8 cellular contexts compared by ENCODE assay signal in genomic region chr15:69394556-69395282, GRCh38. TPM values are rescaled to one million over a fixed set of nuclear protein-coding genes. Genes with fewer than 3 reads are reported as not detected.
DNase-seq lines count a peak whose midpoint lies in the region; ATAC-seq, FAIRE-seq and TF ChIP-seq lines count a peak whose summit lies in the region.

No MANE protein-coding gene starts in this region.

- DNase-seq in GM10248 (ENCODE audit: extremely low spot score) (peak; percentile 89), RCC 7860 (ENCODE audit: low spot score) (peak; percentile 32), fibroblast of peridontal ligament (ENCODE audit: extremely low read depth) (peak; percentile 71), neural crest cell (ENCODE audit: low read depth, low spot score) (peak; percentile 99)
- DNase-seq in activated T-cell treated with anti-CD3 and anti-CD28 coated beads, Interleukin-2, amount 50 U/mL, for 72 hours, result peak; percentile 85 to 88
- peak; percentile 76 for DNase-seq in stimulated activated naive CD4-positive, alpha-beta T cell treated with Interleukin-2 at 50 U/mL for 16 hours (lab: John Stamatoyannopoulos, UW)

- TF ChIP-seq CTCF in GM10248 (IDR thresholded peaks at IDR 0.05; ENCODE audit: control extremely low read depth, extremely low read depth, low read depth, missing control alignments) (peak; percentile 92), neural crest cell (conservative IDR thresholded peaks at IDR 0.05) (peak; percentile 93)

- POLR2A ChIA-PET in GM10248 (lab: Yijun Ruan, JAX), result interaction anchor here (0.7 kb wide), 1 partner anchor 242 kb away, joined by 4 read pairs; no protein-coding TSS in a partner anchor

- no peaks in the 10 kb centered on the region for H3K9me3 Mint-ChIP-seq in activated T-cell treated with anti-CD3 and anti-CD28 coated beads, Interleukin-2, amount 50 U/mL, for 72 hours
- H3K9me3 Mint-ChIP-seq in neural crest cell, result no peaks in the 10 kb centered on the region

- no peak overlapping the region for H3K27ac Mint-ChIP-seq in activated T-cell treated with anti-CD3 and anti-CD28 coated beads, Interleukin-2, amount 50 U/mL, for 72 hours
- H3K27ac Mint-ChIP-seq in neural crest cell (ENCODE audit: unreplicated experiment), result no peak overlapping the region

- CTCF ChIA-PET in GM10248 (lab: Yijun Ruan, JAX), result interaction anchor here (0.7 to 6.6 kb wide), 21 partner anchors 11 to 1111 kb away, joined by 3 to 50 read pairs (median 4); partner anchors contain the start of gene KIF23

- H3K4me1 Mint-ChIP-seq in activated T-cell treated with anti-CD3 and anti-CD28 coated beads, Interleukin-2, amount 50 U/mL, for 72 hours (ENCODE audit: low read depth), result peaks cover 25% of the 10 kb centered on the region
- peaks cover 19% of the 10 kb centered on the region for H3K4me1 Mint-ChIP-seq in neural crest cell

- ATAC-seq in HG03342 (IDR thresholded peaks at IDR 0.05; ENCODE audit: unreplicated experiment), result peak; percentile 56
- ATAC-seq in activated T-cell treated with anti-CD3 and anti-CD28 coated beads, Interleukin-2, amount 50 U/mL, for 72 hours (replicated peaks in 1 of 2), result peak; percentile 92 to 96
- no peak for ATAC-seq in GM18873 (IDR thresholded peaks at IDR 0.05; ENCODE audit: low FRiP score, unreplicated experiment)

- FAIRE-seq in RCC 7860 (lab: Jason Lieb, UNC), result no peak

- no peaks in the 10 kb centered on the region for H3K36me3 Mint-ChIP-seq in activated T-cell treated with anti-CD3 and anti-CD28 coated beads, Interleukin-2, amount 50 U/mL, for 72 hours (ENCODE audit: insufficient read depth in 2 of 2)
- H3K36me3 Mint-ChIP-seq in neural crest cell (ENCODE audit: low read depth), result no peaks in the 10 kb centered on the region

- H3K27me3 Mint-ChIP-seq in activated T-cell treated with anti-CD3 and anti-CD28 coated beads, Interleukin-2, amount 50 U/mL, for 72 hours (ENCODE audit: low read depth), result peaks cover 17% of the 10 kb centered on the region
- H3K27me3 Mint-ChIP-seq in neural crest cell (ENCODE audit: low read depth), result no peaks in the 10 kb centered on the region

- H3K4me3 Mint-ChIP-seq in activated T-cell treated with anti-CD3 and anti-CD28 coated beads, Interleukin-2, amount 50 U/mL, for 72 hours, result peak overlapping the region in 1 of 2 donors; percentile 29
- peak overlapping the region; percentile 19 for H3K4me3 Mint-ChIP-seq in neural crest cell

RNA-seq across cellular contexts. Expression of gene KIF23, which starts 19.4 kb away (rescaled TPM):
- 10 to 100 TPM; 51.5 to 56.2 TPM for total RNA-seq in activated T-cell treated with anti-CD3 and anti-CD28 coated beads, Interleukin-2, amount 50 U/mL, for 72 hours
- 67.3 and 69.6 TPM in 2 replicates for total RNA-seq in neural crest cell

RNA-seq across cellular contexts. Expression of gene RPLP1, which starts 57.9 kb away (rescaled TPM):
- 1,000 to 10,000 TPM; 2,514 to 2,771 TPM for total RNA-seq in activated T-cell treated with anti-CD3 and anti-CD28 coated beads, Interleukin-2, amount 50 U/mL, for 72 hours
- 1,595 and 1,772 TPM in 2 replicates for total RNA-seq in neural crest cell

Comparison
In these comparisons a context has a peak if more than half of its experiments do, and no peak if none do; other contexts are left out.
1. DNase-seq: peak in every context shown above with its lines; median percentile 99 in neural crest cell; 89 in GM10248; 86 in activated T-cell treated with anti-CD3 and anti-CD28 coated beads, Interleukin-2, amount 50 U/mL, for 72 hours; 76 in stimulated activated naive CD4-positive, alpha-beta T cell treated with Interleukin-2 at 50 U/mL for 16 hours; 71 in fibroblast of peridontal ligament; 32 in RCC 7860.